In the genomic region with DNA sequence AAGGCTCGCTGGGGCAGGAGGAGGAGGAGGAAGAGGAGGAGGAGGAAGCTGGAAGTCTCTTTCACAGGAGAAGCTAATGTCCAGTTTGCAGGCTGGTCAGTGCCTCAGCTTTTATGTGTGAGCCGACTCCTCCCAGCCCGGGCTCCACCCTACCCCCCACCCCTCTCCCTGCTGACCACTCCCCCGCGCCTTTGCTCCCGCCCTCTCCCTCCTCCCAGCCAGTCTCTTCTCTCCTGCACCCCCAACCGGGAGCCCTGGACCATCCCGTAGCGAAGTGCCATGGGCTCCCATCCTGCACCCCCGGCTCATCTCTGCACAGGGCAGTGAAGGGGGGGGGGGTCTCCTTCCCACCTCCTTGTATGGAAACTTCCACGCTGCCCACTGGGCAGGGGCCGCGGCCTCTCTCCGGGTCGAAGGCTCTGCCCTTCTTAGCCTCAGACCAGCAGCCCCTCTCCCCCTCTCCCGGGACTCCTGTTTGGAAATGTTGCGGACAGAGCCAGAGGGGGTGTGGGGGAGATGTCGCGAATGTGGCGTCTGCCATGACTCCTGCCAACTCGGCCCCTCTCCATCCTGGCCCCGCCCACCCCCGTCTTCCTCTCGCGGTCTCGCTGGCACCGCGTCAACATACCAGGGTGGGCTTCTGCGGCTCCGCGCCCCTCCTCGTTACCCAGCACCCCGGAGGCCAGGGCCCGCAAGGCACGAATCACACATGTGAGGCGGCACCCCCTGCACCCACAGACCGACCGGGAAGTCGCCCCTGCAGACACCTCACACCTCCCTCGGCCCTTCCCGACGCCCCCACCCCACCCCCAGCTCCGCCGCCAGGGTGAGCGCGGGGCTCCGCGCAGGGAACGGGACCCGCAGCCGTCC, we compare ENCODE assay signal across 8 cellular contexts. TPM values are rescaled to one million over a fixed set of nuclear protein-coding genes. Genes with fewer than 3 reads are reported as not detected.
DNase-seq lines count a peak whose midpoint lies in the region; ATAC-seq and TF ChIP-seq lines count a peak whose summit lies in the region.

No MANE protein-coding gene starts in this region.

- peak overlapping the region; percentile 98 for H3K27ac ChIP-seq in hepatocyte
- no peak overlapping the region for H3K27ac ChIP-seq in spleen

- no peak for ATAC-seq in GM18867 (IDR thresholded peaks at IDR 0.05; ENCODE audit: unreplicated experiment)
- ATAC-seq in activated CD8-positive, alpha-beta memory T cell treated with anti-CD3 and anti-CD28 coated beads, Interleukin-2, amount 10 ng/mL, durations not matched to agents 7 days and 5 days: no peak

- 1% methylated on average over 16 of the region's 51 CpGs for WGBS in hepatocyte (ENCODE audit: low lambda C conversion rate, missing lambda C conversion rate)
- WGBS in spleen, 5 donors: 2 to 4% (median 2%) methylated on average over 16 to 51 of the region's 51 CpGs

- no peak overlapping the region for H3K27ac Mint-ChIP-seq in activated CD8-positive, alpha-beta memory T cell treated with anti-CD3 and anti-CD28 coated beads, Interleukin-2, amount 10 ng/mL, durations not matched to agents 7 days and 5 days

- no peak for TF ChIP-seq POLR2A in spleen (IDR thresholded peaks at IDR 0.05)

- H3K4me1 ChIP-seq in hepatocyte (ENCODE audit: insufficient read depth): no peaks in the 10 kb centered on the region
- H3K4me1 ChIP-seq in spleen: peaks cover 4 to 43% (median 31%) of the 10 kb centered on the region in 6 donors

- no peak overlapping the region for H2AFZ ChIP-seq in hepatocyte

- H3K4me1 Mint-ChIP-seq in activated CD8-positive, alpha-beta memory T cell treated with anti-CD3 and anti-CD28 coated beads, Interleukin-2, amount 10 ng/mL, durations not matched to agents 7 days and 5 days: peaks cover 6% of the 10 kb centered on the region

- no peaks in the 10 kb centered on the region for H3K36me3 ChIP-seq in hepatocyte (replicated peaks; ENCODE audit: insufficient read depth, low read depth)
- H3K36me3 ChIP-seq in spleen: no peaks in the 10 kb centered on the region

- H3K9me3 ChIP-seq in hepatocyte (ENCODE audit: low read depth) (no peaks in the 10 kb centered on the region), spleen (no peaks in the 10 kb centered on the region)

- peak overlapping the region; percentile 81 for H3K4me2 ChIP-seq in hepatocyte

- no peak overlapping the region for H3K4me3 Mint-ChIP-seq in activated CD8-positive, alpha-beta memory T cell treated with anti-CD3 and anti-CD28 coated beads, Interleukin-2, amount 10 ng/mL, durations not matched to agents 7 days and 5 days

- H3K9me3 Mint-ChIP-seq in activated CD8-positive, alpha-beta memory T cell treated with anti-CD3 and anti-CD28 coated beads, Interleukin-2, amount 10 ng/mL, durations not matched to agents 7 days and 5 days (ENCODE audit: low read depth): no peaks in the 10 kb centered on the region

- H3K9me2 ChIP-seq in hepatocyte (replicated peaks; ENCODE audit: insufficient read depth): no peaks in the 10 kb centered on the region

- DNase-seq in HK-2 (ENCODE audit: unreplicated experiment): peak; percentile 36
- peak; percentile 90 for DNase-seq in hepatocyte (ENCODE audit: low spot score)
- DNase-seq in spleen: no peak
- DNase-seq in NK-92 (lab: John Stamatoyannopoulos, UW; ENCODE audit: unreplicated experiment): no peak
- DNase-seq in NCI-H2029 treated with DMSO at 0.1 percent for 48 hours (lab: John Stamatoyannopoulos, UW): no peak
- DNase-seq in activated CD8-positive, alpha-beta memory T cell treated with anti-CD3 and anti-CD28 coated beads, Interleukin-2, amount 10 ng/mL, durations not matched to agents 7 days and 5 days: no peak

- H3K36me3 Mint-ChIP-seq in activated CD8-positive, alpha-beta memory T cell treated with anti-CD3 and anti-CD28 coated beads, Interleukin-2, amount 10 ng/mL, durations not matched to agents 7 days and 5 days: no peaks in the 10 kb centered on the region

- TF ChIP-seq CTCF in WI38 (IDR thresholded peaks at IDR 0.05; ENCODE audit: low read depth, low read length) (no peak), hepatocyte (IDR thresholded peaks at IDR 0.05; ENCODE audit: poor library complexity) (no peak), spleen (IDR thresholded peaks at IDR 0.05 in 8 of 11, conservative IDR thresholded peaks at IDR 0.05 in 3 of 11) (no peak)

- H3K27me3 ChIP-seq in hepatocyte (peaks cover 23% of the 10 kb centered on the region), spleen (replicated peaks in 1 of 7) (peaks cover 6 to 99% (median 89%) of the 10 kb centered on the region in 7 donors)

- peaks cover 90% of the 10 kb centered on the region for H3K79me2 ChIP-seq in hepatocyte

- intact Hi-C loops in spleen (cut with DNase I; ENCODE audit: low total_unique reads): no loop called here

- H3K4me3 ChIP-seq in WI38 (ENCODE audit: low read depth, low read length): peak overlapping the region; percentile 58
- peak overlapping the region; percentile 85 for H3K4me3 ChIP-seq in hepatocyte
- H3K4me3 ChIP-seq in spleen: peak overlapping the region in 6 of 8 donors; percentile 17 to 64 (median 32)

- H4K20me1 ChIP-seq in hepatocyte (ENCODE audit: insufficient read depth, poor library complexity, severe bottlenecking): peaks cover 62% of the 10 kb centered on the region

- CTCF ChIA-PET in activated CD8-positive, alpha-beta memory T cell treated with anti-CD3 and anti-CD28 coated beads, Interleukin-2, amount 10 ng/mL, durations not matched to agents 7 days and 5 days (lab: Charles Lee): interaction anchor here (0.9 to 1.1 kb wide), 2 partner anchors 9 to 15 kb away, joined by 3 read pairs; no protein-coding TSS in a partner anchor

- H3K27me3 Mint-ChIP-seq in activated CD8-positive, alpha-beta memory T cell treated with anti-CD3 and anti-CD28 coated beads, Interleukin-2, amount 10 ng/mL, durations not matched to agents 7 days and 5 days: peaks cover 69% of the 10 kb centered on the region

RNA-seq across cellular contexts. Expression of a gene that starts 1.8 kb away (rescaled TPM):
- total RNA-seq in hepatocyte (1,323 and 1,507 TPM in 2 replicates), spleen (10 to 100 TPM; 10.2 to 66.6 (median 25.7) TPM)
- polyA plus RNA-seq in hepatocyte (2,911 and 3,175 TPM in 2 replicates), spleen (1 to 10 TPM in 2 of 3 donors, under 1 TPM in 1; 0.74 to 9.8 (median 4.0) TPM)
- total RNA-seq in activated CD8-positive, alpha-beta memory T cell treated with anti-CD3 and anti-CD28 coated beads, Interleukin-2, amount 10 ng/mL, durations not matched to agents 7 days and 5 days: under 1 TPM in 1 of 2 experiments, not detected in 1; 0.91 TPM

RNA-seq across cellular contexts. Expression of a gene that starts 23.6 kb away (rescaled TPM):
- not detected in 2 replicates for total RNA-seq in hepatocyte
- not detected in 2 replicates for polyA plus RNA-seq in hepatocyte
- 1 to 10 TPM in 2 of 7 donors, not detected in 5; 1.3 to 1.5 TPM for total RNA-seq in spleen
- 1 to 10 TPM; 1.3 to 2.4 (median 1.9) TPM for polyA plus RNA-seq in spleen
- total RNA-seq in activated CD8-positive, alpha-beta memory T cell treated with anti-CD3 and anti-CD28 coated beads, Interleukin-2, amount 10 ng/mL, durations not matched to agents 7 days and 5 days: not detected

RNA-seq across cellular contexts. Expression of a gene that starts 34.2 kb away (rescaled TPM):
- total RNA-seq in hepatocyte: 0.92 and 2.6 TPM in 2 replicates
- 5.6 and 15.3 TPM in 2 replicates for polyA plus RNA-seq in hepatocyte
- total RNA-seq in spleen: 1 to 10 TPM in 1 of 7 donors, not detected in 6; 1.0 TPM
- under 1 TPM; 0.13 to 0.38 (median 0.15) TPM for polyA plus RNA-seq in spleen
- not detected for total RNA-seq in activated CD8-positive, alpha-beta memory T cell treated with anti-CD3 and anti-CD28 coated beads, Interleukin-2, amount 10 ng/mL, durations not matched to agents 7 days and 5 days

Comparison
In these comparisons a context has a peak if more than half of its experiments do, and no peak if none do; other contexts are left out.
1. DNase-seq: peak in HK-2 (single experiment) and hepatocyte (single experiment); none in spleen (single experiment), NK-92 (single experiment), NCI-H2029 treated with DMSO at 0.1 percent for 48 hours (single experiment) and activated CD8-positive, alpha-beta memory T cell treated with anti-CD3 and anti-CD28 coated beads, Interleukin-2, amount 10 ng/mL, durations not matched to agents 7 days and 5 days (single experiment).
2. H3K4me3 ChIP-seq: peak in every context shown above with its lines; median percentile 85 in hepatocyte; 58 in WI38; 32 in spleen.
3. RNA of a gene that starts 1.8 kb away (total RNA-seq): 1,323 to 1,507 TPM in hepatocyte; 10.2 to 66.6 TPM in spleen and 0.91 TPM in activated CD8-positive, alpha-beta memory T cell treated with anti-CD3 and anti-CD28 coated beads, Interleukin-2, amount 10 ng/mL, durations not matched to agents 7 days and 5 days; every median in the first group is over 10 times any median in the second.